In the genomic region with DNA sequence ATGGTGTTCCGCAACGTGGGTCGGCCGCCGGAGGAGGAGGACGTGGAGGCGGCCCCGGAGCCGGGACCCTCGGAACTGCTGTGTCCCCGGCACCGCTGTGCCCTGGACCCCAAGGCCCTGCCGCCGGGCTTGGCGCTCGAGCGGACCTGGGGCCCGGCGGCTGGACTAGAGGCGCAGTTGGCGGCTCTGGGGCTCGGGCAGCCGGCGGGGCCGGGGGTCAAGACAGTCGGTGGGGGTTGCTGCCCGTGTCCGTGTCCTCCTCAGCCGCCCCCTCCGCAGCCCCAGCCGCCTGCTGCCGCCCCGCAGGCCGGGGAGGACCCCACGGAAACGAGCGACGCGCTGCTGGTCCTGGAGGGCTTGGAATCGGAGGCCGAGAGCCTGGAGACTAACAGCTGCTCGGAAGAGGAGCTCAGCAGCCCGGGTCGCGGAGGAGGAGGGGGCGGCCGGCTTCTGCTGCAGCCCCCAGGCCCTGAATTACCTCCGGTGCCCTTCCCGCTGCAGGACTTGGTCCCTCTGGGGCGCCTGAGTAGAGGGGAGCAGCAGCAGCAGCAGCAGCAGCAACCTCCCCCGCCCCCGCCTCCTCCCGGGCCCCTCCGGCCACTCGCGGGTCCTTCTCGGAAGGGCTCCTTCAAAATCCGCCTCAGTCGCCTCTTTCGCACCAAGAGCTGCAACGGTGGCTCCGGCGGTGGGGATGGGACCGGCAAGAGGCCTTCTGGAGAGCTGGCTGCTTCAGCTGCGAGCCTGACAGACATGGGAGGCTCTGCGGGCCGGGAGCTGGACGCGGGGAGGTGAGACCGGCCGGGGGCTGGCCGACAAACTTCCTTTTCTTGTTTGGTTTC, we compare ENCODE assay signal across 1 cellular context.
A peak's percentile ranks its signal among the peaks of the same experiment; 100 is the strongest.
TF ChIP-seq lines count a peak whose summit lies in the region.

No MANE protein-coding gene starts in this region.

TF ChIP-seq in H1, 55 proteins besides CTCF, POLR2A, EP300 and RAD21:
- TF ChIP-seq SIN3A (conservative IDR thresholded peaks at IDR 0.05 in 1 of 2, IDR thresholded peaks at IDR 0.05 in 1 of 2; ENCODE audit: low read depth in 1 of 2, low read length in 2 of 2) (peak in 1 of 2 experiments; percentile 57; a peak in 2 of 4 replicates), RFX5 (IDR thresholded peaks at IDR 0.05; ENCODE audit: borderline replicate concordance, low read depth, low read length) (no peak), BACH1 (IDR thresholded peaks at IDR 0.05; ENCODE audit: low read length) (no peak)
TF ChIP-seq in H1: peak in this region for 1.
